Comparison of ENCODE assay signal across 11 cellular contexts in genomic region chr11:11844272-11844671, GRCh38. TPM values are rescaled to one million over a fixed set of nuclear protein-coding genes. Genes with fewer than 3 reads are reported as not detected.
A peak's percentile ranks its signal among the peaks of the same experiment; 100 is the strongest.
DNase-seq lines count a peak whose midpoint lies in the region; ATAC-seq and TF ChIP-seq lines count a peak whose summit lies in the region.
"Had no signal": no experiment of that assay in that cellular context is flagged by ENCODE, and none has a peak within 500 bp of the region (broad histone marks: within the 10 kb centered on the region; RNA-seq: fewer than 3 reads in every experiment).

No MANE protein-coding gene starts in this region.

- peak overlapping the region; percentile 92 for H3K4me3 ChIP-seq in CD8-positive, alpha-beta T cell (ENCODE audit: low read depth, low read length)
- H3K4me3 ChIP-seq in OCI-LY3 (ENCODE audit: low read length) (peak overlapping the region; percentile 95; the same call in 1 of the 2 replicates), esophagus muscularis mucosa (peak overlapping the region; percentile 81 to 90 (median 83)), sigmoid colon (peak overlapping the region; percentile 65 to 86 (median 82))

- no peak overlapping the region for H2AFZ ChIP-seq in OCI-LY3 (ENCODE audit: low read depth, low read length)

- intact Hi-C loops in CD8-positive, alpha-beta T cell (cut with DNase I, micrococcal nuclease), result loop anchor here (5.0 to 10.0 kb wide), 11 partner anchors 33 to 1823 kb away; partner anchors contain the start of genes AMPD3 (in 2 of the 2), BMAL1 (in 2 of the 2), EIF4G2 (in 2 of the 2) and BTBD10 (in 1 of the 2)
- intact Hi-C loops in esophagus muscularis mucosa (cut with DNase I), result loop anchor here (10.0 kb wide), 1 partner anchor 61 kb away; no protein-coding TSS in a partner anchor
- intact Hi-C loops in sigmoid colon (cut with DNase I), result loop anchor here (5.0 kb wide), 2 partner anchors 37 to 912 kb away; no protein-coding TSS in a partner anchor

- H3K9ac ChIP-seq in OCI-LY3 (ENCODE audit: low read length), result no peak overlapping the region

- H3K9me3 Mint-ChIP-seq in CD8-positive, alpha-beta T cell, result no peaks in the 10 kb centered on the region
- H3K9me3 Mint-ChIP-seq: T-cell had no signal

- H3K36me3 Mint-ChIP-seq in CD8-positive, alpha-beta T cell, result peaks cover 2% of the 10 kb centered on the region
- H3K36me3 Mint-ChIP-seq: T-cell had no signal

- DNase-seq in CD8-positive, alpha-beta T cell, result no peak
- DNase-seq in esophagus muscularis mucosa (ENCODE audit: extremely low spot score) (no peak), sigmoid colon (no peak), RWPE1 (ENCODE audit: low spot score) (no peak)
- DNase-seq in stimulated activated CD4-positive, alpha-beta T cell treated with anti-CD3 and anti-CD28 coated beads, Interleukin-12 subunit alpha, Interleukin-12 subunit beta, amount 100 ng/mL, for 4 hours, result no peak
- DNase-seq: NCI-H1694, T-cell had no signal

- H3K4me1 ChIP-seq in CD8-positive, alpha-beta T cell (ENCODE audit: insufficient read depth, low read length), result peaks cover 59% of the 10 kb centered on the region
- peaks cover 36% of the 10 kb centered on the region for H3K4me1 ChIP-seq in OCI-LY3 (ENCODE audit: low read length)
- H3K4me1 ChIP-seq in esophagus muscularis mucosa, result peaks cover 46 to 68% (median 62%) of the 10 kb centered on the region in 4 donors
- H3K4me1 ChIP-seq in sigmoid colon, result peaks cover 2 to 68% (median 56%) of the 10 kb centered on the region in 4 donors

- peaks cover 61% of the 10 kb centered on the region for H4K20me1 ChIP-seq in OCI-LY3 (ENCODE audit: insufficient read depth, low read length)

- H3K79me2 ChIP-seq in OCI-LY3 (ENCODE audit: low read length), result peaks cover 73% of the 10 kb centered on the region

- POLR2A ChIA-PET in CD8-positive, alpha-beta T cell (lab: Charles Lee), result interaction anchor here (0.7 to 3.3 kb wide), 5 partner anchors 11 to 1035 kb away, joined by 3 to 26 read pairs (median 3); partner anchors contain the start of gene EIF4G2
- POLR2A ChIA-PET in RWPE1 (lab: Yijun Ruan, JAX; ENCODE audit: low non-redundant PET), result no interaction called here

- 38% methylated on average over 1 of the region's 1 CpG for WGBS in esophagus muscularis mucosa
- 56 to 59% methylated on average over 1 of the region's 1 CpG for WGBS in sigmoid colon, 2 donors

- peaks cover 47% of the 10 kb centered on the region for H3K4me1 Mint-ChIP-seq in CD8-positive, alpha-beta T cell (ENCODE audit: low read depth)

- no peaks in the 10 kb centered on the region for H3K27me3 Mint-ChIP-seq in CD8-positive, alpha-beta T cell (ENCODE audit: low read depth)
- H3K27me3 Mint-ChIP-seq: T-cell had no signal

- TF ChIP-seq POLR2A in esophagus muscularis mucosa (IDR thresholded peaks at IDR 0.05; ENCODE audit: low read depth), result no peak
- TF ChIP-seq POLR2A in sigmoid colon (IDR thresholded peaks at IDR 0.05), result no peak

- no peak overlapping the region for H3K27ac Mint-ChIP-seq in CD8-positive, alpha-beta T cell
- H3K27ac Mint-ChIP-seq: T-cell had no signal

- H3K27me3 ChIP-seq in CD8-positive, alpha-beta T cell (ENCODE audit: insufficient read depth, low read length), result no peaks in the 10 kb centered on the region
- H3K27me3 ChIP-seq in OCI-LY3 (ENCODE audit: low read depth, low read length) (no peaks in the 10 kb centered on the region), esophagus muscularis mucosa (no peaks in the 10 kb centered on the region), sigmoid colon (no peaks in the 10 kb centered on the region)
- H3K27me3 ChIP-seq: pancreas had no signal

- no peaks in the 10 kb centered on the region for H3K9me3 ChIP-seq in CD8-positive, alpha-beta T cell (ENCODE audit: low read length)
- H3K9me3 ChIP-seq in OCI-LY3 (ENCODE audit: insufficient read depth, low read length), result no peaks in the 10 kb centered on the region
- H3K9me3 ChIP-seq in esophagus muscularis mucosa, result no peaks in the 10 kb centered on the region
- no peaks in the 10 kb centered on the region for H3K9me3 ChIP-seq in sigmoid colon
- H3K9me3 ChIP-seq: pancreas had no signal

- H3K4me3 Mint-ChIP-seq in CD8-positive, alpha-beta T cell, result no peak overlapping the region
- H3K4me3 Mint-ChIP-seq: T-cell had no signal

- no peak for ATAC-seq in CD8-positive, alpha-beta T cell
- ATAC-seq in HG03108 (IDR thresholded peaks at IDR 0.05; ENCODE audit: unreplicated experiment) (no peak), HG03442 (IDR thresholded peaks at IDR 0.05; ENCODE audit: unreplicated experiment) (no peak)
- ATAC-seq: T-cell had no signal

- no peaks in the 10 kb centered on the region for H3K36me3 ChIP-seq in CD8-positive, alpha-beta T cell (ENCODE audit: insufficient read depth, low read length)
- H3K36me3 ChIP-seq in OCI-LY3 (replicated peaks; ENCODE audit: low read depth, low read length) (no peaks in the 10 kb centered on the region), esophagus muscularis mucosa (no peaks in the 10 kb centered on the region), sigmoid colon (no peaks in the 10 kb centered on the region)
- H3K36me3 ChIP-seq: pancreas had no signal

- peak overlapping the region; percentile 89 for H3K4me2 ChIP-seq in OCI-LY3 (ENCODE audit: low read length)

- H3K27ac ChIP-seq in CD8-positive, alpha-beta T cell (ENCODE audit: low read depth, low read length), result peak overlapping the region; percentile 17
- H3K27ac ChIP-seq in OCI-LY3 (ENCODE audit: low read length) (no peak overlapping the region), esophagus muscularis mucosa (replicated peaks in 1 of 4) (peak overlapping the region; percentile 96 to 99 (median 98)), sigmoid colon (peak overlapping the region; percentile 94 to 99 (median 98)), RWPE1 (no peak overlapping the region)

- no peak for TF ChIP-seq EP300 in esophagus muscularis mucosa (IDR thresholded peaks at IDR 0.05)
- TF ChIP-seq EP300 in sigmoid colon (IDR thresholded peaks at IDR 0.05), result no peak

- CTCF ChIA-PET in CD8-positive, alpha-beta T cell (lab: Charles Lee), result interaction anchor here (0.9 to 1.9 kb wide), 5 partner anchors 9 to 437 kb away, joined by 3 to 22 read pairs (median 4); no protein-coding TSS in a partner anchor
- CTCF ChIA-PET in RWPE1 (lab: Yijun Ruan, JAX), result interaction anchor here (0.5 to 0.7 kb wide), 3 partner anchors 17 to 997 kb away, joined by 3 to 4 read pairs (median 4); no protein-coding TSS in a partner anchor

- no peak for TF ChIP-seq CTCF in CD8-positive, alpha-beta T cell (IDR thresholded peaks at IDR 0.05)
- TF ChIP-seq CTCF in OCI-LY3 (IDR thresholded peaks at IDR 0.05; ENCODE audit: low read depth, low read length), result no peak
- no peak for TF ChIP-seq CTCF in esophagus muscularis mucosa (IDR thresholded peaks at IDR 0.05)
- no peak for TF ChIP-seq CTCF in sigmoid colon (IDR thresholded peaks at IDR 0.05)
- no peak for TF ChIP-seq CTCF in RWPE1 (conservative IDR thresholded peaks at IDR 0.05; ENCODE audit: low read depth)

RNA-seq across cellular contexts. Expression of gene USP47, which starts 2.5 kb away (rescaled TPM):
- total RNA-seq in CD8-positive, alpha-beta T cell, result 100 to 1,000 TPM in 1 of 2 experiments, 10 to 100 TPM in 1; 93.4 to 100 TPM
- 100 to 1,000 TPM in 2 of 4 donors, 10 to 100 TPM in 2; 86.2 to 112 (median 96.5) TPM for total RNA-seq in esophagus muscularis mucosa
- 100 to 1,000 TPM in 3 of 4 donors, 10 to 100 TPM in 1; 84.9 to 105 (median 103) TPM for total RNA-seq in sigmoid colon
- polyA plus RNA-seq in sigmoid colon, result 10 to 100 TPM; 10.6 to 21.3 (median 17.4) TPM

Comparison
In these comparisons a context has a peak if more than half of its experiments do, and no peak if none do; other contexts are left out.
1. H3K27ac ChIP-seq: peak in CD8-positive, alpha-beta T cell (single experiment), esophagus muscularis mucosa (4 of 4) and sigmoid colon (4 of 4); none in OCI-LY3 (single experiment) and RWPE1 (single experiment).
2. Peak in every context shown above with its lines, with median percentiles within 50 percentile points of each other: H3K4me3 ChIP-seq.